In genomic region chr20:61307686-61308085, GRCh38 we compare ENCODE assay signal across 16 cellular contexts. TPM values are rescaled to one million over a fixed set of nuclear protein-coding genes. Genes with fewer than 3 reads are reported as not detected.
DNase-seq lines count a peak whose midpoint lies in the region; ATAC-seq and TF ChIP-seq lines count a peak whose summit lies in the region.
"Had no signal": no experiment of that assay in that cellular context is flagged by ENCODE, and none has a peak within 500 bp of the region (broad histone marks: within the 10 kb centered on the region; RNA-seq: fewer than 3 reads in every experiment).

No MANE protein-coding gene starts in this region.

- intact Hi-C loops in right cardiac atrium (cut with DNase I) (no loop called here), heart right ventricle (cut with DNase I) (no loop called here)

- no peaks in the 10 kb centered on the region for H3K36me3 ChIP-seq in heart right ventricle
- H3K36me3 ChIP-seq: HAP-1 had no signal

- no peak for TF ChIP-seq CTCF in heart right ventricle (IDR thresholded peaks at IDR 0.05)

- H3K4me1 ChIP-seq in right cardiac atrium (ENCODE audit: control insufficient read depth, insufficient read depth, low read length) (no peaks in the 10 kb centered on the region), heart right ventricle (no peaks in the 10 kb centered on the region)
- H3K4me1 ChIP-seq: HAP-1 had no signal

- 35% methylated on average over 5 of the region's 5 CpGs for WGBS in right cardiac atrium
- WGBS in heart right ventricle, 2 donors = 51 to 53% methylated on average over 5 of the region's 5 CpGs

- H3K4me3 ChIP-seq in right cardiac atrium (ENCODE audit: low read length) (no peak overlapping the region), heart right ventricle (no peak overlapping the region)
- H3K4me3 ChIP-seq: HAP-1 had no signal

- no peak overlapping the region for H3K27ac ChIP-seq in right cardiac atrium (ENCODE audit: low read length)
- no peak overlapping the region for H3K27ac ChIP-seq in heart right ventricle
- H3K27ac ChIP-seq: 22Rv1 had no signal

- H3K9me3 ChIP-seq in right cardiac atrium (ENCODE audit: control insufficient read depth, low read length) (no peaks in the 10 kb centered on the region), heart right ventricle (no peaks in the 10 kb centered on the region)
- H3K9me3 ChIP-seq: HAP-1 had no signal

- DNase-seq in DMS 273 (lab: John Stamatoyannopoulos, UW; ENCODE audit: unreplicated experiment) = peak; percentile 4
- DNase-seq in DMS 273 treated with DMSO at 0.1 percent for 48 hours (lab: John Stamatoyannopoulos, UW) = no peak
- peak; percentile 43 to 73 (median 68) for DNase-seq in right cardiac atrium
- no peak for DNase-seq in heart right ventricle
- DNase-seq in kidney tubule cell (ENCODE audit: low spot score) = peak; percentile 37
- no peak for DNase-seq in GM19238 (ENCODE audit: insufficient read length, low spot score)
- DNase-seq in iPS-NIHi7 (ENCODE audit: extremely low spot score) = no peak
- DNase-seq: CD8-positive, alpha-beta T cell; COR-L47; DMS53; GF-D8; GOT3 had no signal

- ATAC-seq in right cardiac atrium (peak; percentile 77 to 94), heart right ventricle (no peak), HG02610 (IDR thresholded peaks at IDR 0.05; ENCODE audit: unreplicated experiment) (no peak)
- ATAC-seq: CD8-positive, alpha-beta T cell had no signal

- H3K27me3 ChIP-seq in right cardiac atrium (ENCODE audit: control insufficient read depth, insufficient read depth) (no peaks in the 10 kb centered on the region), heart right ventricle (peaks cover 0 to 31% (median 0%) of the 10 kb centered on the region in 7 donors)

RNA-seq across cellular contexts. Expression of gene CDH4, which starts 55.6 kb away (rescaled TPM):
- total RNA-seq in right cardiac atrium (1 to 10 TPM in 1 of 4 donors, under 1 TPM in 3; 0.21 to 1.0 (median 0.59) TPM), heart right ventricle (under 1 TPM in 6 of 10 donors, not detected in 4; 0.05 to 0.25 (median 0.09) TPM)
- polyA plus RNA-seq in right cardiac atrium (0.32 TPM), heart right ventricle (under 1 TPM in 1 of 2 donors, not detected in 1; 0.04 TPM)
- polyA plus RNA-seq: CD14-positive monocyte had no signal

Comparison
In these comparisons a context has a peak if more than half of its experiments do, and no peak if none do; other contexts are left out.
1. DNase-seq: peak in DMS 273 (single experiment), right cardiac atrium (3 of 3) and kidney tubule cell (single experiment); none in DMS 273 treated with DMSO at 0.1 percent for 48 hours (single experiment), heart right ventricle (0 of 2), GM19238 (single experiment) and iPS-NIHi7 (single experiment).
2. ATAC-seq: peak in right cardiac atrium (2 of 2); none in heart right ventricle (0 of 8) and HG02610 (single experiment).